Comparison of ENCODE assay signal across 1 cellular context in the genomic region with DNA sequence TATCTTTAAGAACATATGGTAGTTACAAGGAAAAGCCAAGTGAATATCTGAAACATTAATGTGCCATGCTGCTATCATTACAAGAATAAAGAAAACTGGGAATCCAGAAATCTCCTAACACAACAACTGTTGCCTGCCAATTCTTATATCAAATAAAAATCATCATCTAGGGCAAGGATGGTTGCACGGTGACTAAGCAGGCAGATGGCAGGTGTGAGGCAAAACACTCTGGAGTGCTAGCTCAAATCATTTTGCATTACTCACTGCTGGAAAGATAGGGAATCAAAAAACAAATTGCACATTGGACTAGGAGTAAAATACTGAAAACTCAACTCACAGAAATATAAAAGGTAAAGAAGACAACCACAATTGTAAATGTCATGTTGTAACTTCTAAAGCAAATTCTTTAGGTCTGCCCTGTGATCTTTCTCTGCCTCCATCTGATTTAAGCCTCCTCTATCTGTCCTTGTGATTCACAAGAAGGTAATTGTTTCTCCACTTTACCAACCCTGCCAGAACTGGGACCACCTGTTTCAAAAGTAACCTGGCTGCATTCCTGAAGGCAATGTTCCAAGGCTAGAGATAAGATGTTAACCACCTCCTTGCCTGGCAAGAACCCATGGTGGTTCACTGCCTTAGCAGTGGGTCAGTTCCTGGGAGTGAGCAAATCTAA.
TF ChIP-seq lines count a peak whose summit lies in the region.

No MANE protein-coding gene starts in this region.

TF ChIP-seq in IMR-90, 13 proteins besides CTCF, POLR2A, EP300 and RAD21 (continued from another document):
- TF ChIP-seq NFE2L2 (IDR thresholded peaks at IDR 0.05; ENCODE audit: low read depth, low read length) (no peak), SMC3 (IDR thresholded peaks at IDR 0.05; ENCODE audit: low read depth, low read length) (no peak)
- TF ChIP-seq, protein P1, sequence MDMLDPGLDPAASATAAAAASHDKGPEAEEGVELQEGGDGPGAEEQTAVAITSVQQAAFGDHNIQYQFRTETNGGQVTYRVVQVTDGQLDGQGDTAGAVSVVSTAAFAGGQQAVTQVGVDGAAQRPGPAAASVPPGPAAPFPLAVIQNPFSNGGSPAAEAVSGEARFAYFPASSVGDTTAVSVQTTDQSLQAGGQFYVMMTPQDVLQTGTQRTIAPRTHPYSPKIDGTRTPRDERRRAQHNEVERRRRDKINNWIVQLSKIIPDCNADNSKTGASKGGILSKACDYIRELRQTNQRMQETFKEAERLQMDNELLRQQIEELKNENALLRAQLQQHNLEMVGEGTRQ (IDR thresholded peaks at IDR 0.05; ENCODE audit: low read depth, low read length): no peak
